26 cellular contexts compared by ENCODE assay signal in the genomic region with DNA sequence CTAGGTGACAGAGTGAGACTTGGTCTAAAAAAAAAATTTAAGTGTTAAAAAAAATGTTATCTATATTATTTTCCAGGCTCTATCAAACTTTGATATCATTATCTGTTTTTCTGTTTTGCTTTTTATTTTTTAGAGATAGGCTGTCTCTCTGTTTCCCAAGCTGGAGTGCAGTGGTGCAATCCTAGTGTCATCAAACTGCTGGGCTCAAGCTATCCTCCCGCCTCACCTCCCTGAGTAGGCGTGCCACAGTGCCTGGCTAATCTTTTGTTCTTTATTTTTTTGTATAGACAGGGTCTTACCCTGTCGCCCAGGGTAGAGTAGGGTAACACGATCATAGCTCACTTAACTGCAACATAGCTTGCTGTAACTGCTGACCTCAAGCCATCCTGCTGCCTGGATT.
"Had no signal": no experiment of that assay in that cellular context is flagged by ENCODE, and none has a peak within 500 bp of the region (broad histone marks: within the 10 kb centered on the region; RNA-seq: fewer than 3 reads in every experiment).

No MANE protein-coding gene starts in this region.

- H3K9me3 Mint-ChIP-seq: activated B cell treated with CpG ODN at 0.5 μM for 24 hours; activated CD4-positive, alpha-beta memory T cell treated with anti-CD3 and anti-CD28 coated beads, Interleukin-2, amount 10 ng/mL, durations not matched to agents 7 days and 5 days; activated naive CD4-positive, alpha-beta T cell treated with anti-CD3 and anti-CD28 coated beads, Interleukin-2, amount 50 U/mL, for 24 hours; activated naive CD8-positive, alpha-beta T cell treated with anti-CD3 and anti-CD28 coated beads, Interleukin-2, amount 10 ng/mL, durations not matched to agents 7 days and 5 days; activated T-cell treated with anti-CD3 and anti-CD28 coated beads, Interleukin-2, amount 50 U/mL, for 4 hours; central memory CD8-positive, alpha-beta T cell; T-cell had no signal

- H3K27me3 Mint-ChIP-seq: activated B cell treated with CpG ODN at 0.5 μM for 24 hours; activated CD4-positive, alpha-beta memory T cell treated with anti-CD3 and anti-CD28 coated beads, Interleukin-2, amount 10 ng/mL, durations not matched to agents 7 days and 5 days; activated naive CD4-positive, alpha-beta T cell treated with anti-CD3 and anti-CD28 coated beads, Interleukin-2, amount 50 U/mL, for 24 hours; activated naive CD8-positive, alpha-beta T cell treated with anti-CD3 and anti-CD28 coated beads, Interleukin-2, amount 10 ng/mL, durations not matched to agents 7 days and 5 days; central memory CD8-positive, alpha-beta T cell; T-cell had no signal

- H3K27ac Mint-ChIP-seq: activated B cell treated with CpG ODN at 0.5 μM for 24 hours; activated CD4-positive, alpha-beta memory T cell treated with anti-CD3 and anti-CD28 coated beads, Interleukin-2, amount 10 ng/mL, durations not matched to agents 7 days and 5 days; activated naive CD4-positive, alpha-beta T cell treated with anti-CD3 and anti-CD28 coated beads, Interleukin-2, amount 50 U/mL, for 24 hours; activated naive CD8-positive, alpha-beta T cell treated with anti-CD3 and anti-CD28 coated beads, Interleukin-2, amount 10 ng/mL, durations not matched to agents 7 days and 5 days; T-cell had no signal

- DNase-seq: activated B cell treated with CpG ODN at 0.5 μM for 24 hours; activated CD4-positive, alpha-beta memory T cell treated with anti-CD3 and anti-CD28 coated beads, Interleukin-2, amount 10 ng/mL, durations not matched to agents 7 days and 5 days; activated CD4-positive, alpha-beta T cell treated with anti-CD3 and anti-CD28 coated beads for 4 hours; activated CD4-positive, CD25-positive, alpha-beta regulatory T cell treated with anti-CD3 and anti-CD28 coated beads, Interleukin-2, amount 50 U/mL, for 72 hours; activated gamma-delta T cell; activated naive CD4-positive, alpha-beta T cell treated with Interleukin-2 at 50 U/mL for 16 hours; activated naive CD8-positive, alpha-beta T cell treated with anti-CD3 and anti-CD28 coated beads, Interleukin-2, amount 10 ng/mL, durations not matched to agents 7 days and 5 days; activated T-cell treated with anti-CD3 and anti-CD28 coated beads, Interleukin-2, amount 50 U/mL, for 4 hours; amygdala; NCI-H1092 treated with DMSO at 0.1 percent for 48 hours; NCI-H1417; NCI-H146; NCI-H187; NCI-H2029 treated with DMSO at 0.1 percent for 48 hours; NCI-H2107; NCI-H345; NCI-H524 treated with DMSO at 0.1 percent for 48 hours; NK-92 treated with Interleukin-12 subunit alpha and Interleukin-12 subunit beta, amount 100 ng/mL, for 24 hours; PC-3; Peyer's patch; SIG-M5; T-cell; T-helper 2 cell; T-helper 9 cell had no signal

- H3K4me3 Mint-ChIP-seq: activated B cell treated with CpG ODN at 0.5 μM for 24 hours; activated CD4-positive, alpha-beta memory T cell treated with anti-CD3 and anti-CD28 coated beads, Interleukin-2, amount 10 ng/mL, durations not matched to agents 7 days and 5 days; activated naive CD4-positive, alpha-beta T cell treated with anti-CD3 and anti-CD28 coated beads, Interleukin-2, amount 50 U/mL, for 24 hours; activated naive CD8-positive, alpha-beta T cell treated with anti-CD3 and anti-CD28 coated beads, Interleukin-2, amount 10 ng/mL, durations not matched to agents 7 days and 5 days; activated T-cell treated with anti-CD3 and anti-CD28 coated beads, Interleukin-2, amount 50 U/mL, for 4 hours; central memory CD8-positive, alpha-beta T cell; T-cell had no signal
